ENCODE assay signal across 16 cellular contexts in genomic region chr10:115989621-115990020, GRCh38.
"Had no signal": no experiment of that assay in that cellular context is flagged by ENCODE, and none has a peak within 500 bp of the region (broad histone marks: within the 10 kb centered on the region; RNA-seq: fewer than 3 reads in every experiment).

No MANE protein-coding gene starts in this region.

- H3K4me1 ChIP-seq: colonic mucosa, esophagus squamous epithelium, pancreas had no signal

- H3K4me1 Mint-ChIP-seq: activated B cell treated with CpG ODN at 0.5 μM for 24 hours; activated naive CD8-positive, alpha-beta T cell treated with anti-CD3 and anti-CD28 coated beads, Interleukin-2, amount 10 ng/mL, durations not matched to agents 7 days and 5 days; immature natural killer cell; naive B cell; stimulated activated memory B cell treated with anti-CD40 and anti-IgM and Interleukin-4, amounts not matched to agents 10 μg/mL and 1 μg/mL and 100 μg/mL, for 72 hours had no signal

- ATAC-seq: left lobe of liver; pancreas; stimulated activated memory B cell treated with anti-CD40 and anti-IgM and Interleukin-4, amounts not matched to agents 10 μg/mL and 1 μg/mL and 100 μg/mL, for 72 hours had no signal

- H3K36me3 Mint-ChIP-seq: activated naive CD8-positive, alpha-beta T cell treated with anti-CD3 and anti-CD28 coated beads, Interleukin-2, amount 10 ng/mL, durations not matched to agents 7 days and 5 days; immature natural killer cell; naive B cell; stimulated activated memory B cell treated with anti-CD40 and anti-IgM and Interleukin-4, amounts not matched to agents 10 μg/mL and 1 μg/mL and 100 μg/mL, for 72 hours had no signal

- H3K27ac Mint-ChIP-seq: activated B cell treated with CpG ODN at 0.5 μM for 24 hours; activated naive CD8-positive, alpha-beta T cell treated with anti-CD3 and anti-CD28 coated beads, Interleukin-2, amount 10 ng/mL, durations not matched to agents 7 days and 5 days; activated T-helper 1 cell treated with anti-CD3 and anti-CD28 coated beads, Interleukin-12 subunit alpha, Interleukin-12 subunit beta, Interleukin-2, Interleukin-4 antibody, amounts not matched to agents 30 ng/mL and 10 ng/mL and 1 ng/mL, durations not matched to agents 14 hours and 24 hours and 36 hours; immature natural killer cell; naive B cell; stimulated activated memory B cell treated with anti-CD40 and anti-IgM and Interleukin-4, amounts not matched to agents 10 μg/mL and 1 μg/mL and 100 μg/mL, for 72 hours had no signal

- DNase-seq: activated B cell treated with CpG ODN at 0.5 μM for 24 hours; activated CD4-positive, alpha-beta T cell treated with anti-CD3 and anti-CD28 coated beads for 48 hours; activated naive CD4-positive, alpha-beta T cell; activated naive CD8-positive, alpha-beta T cell treated with anti-CD3 and anti-CD28 coated beads, Interleukin-2, amount 10 ng/mL, durations not matched to agents 7 days and 5 days; aorta; caudate nucleus; colonic mucosa; esophagus squamous epithelium; glutamatergic neuron; immature natural killer cell; naive B cell; pancreas; stimulated activated CD4-positive, alpha-beta T cell treated with anti-CD3 and anti-CD28 coated beads, Interleukin-12 subunit alpha, Interleukin-12 subunit beta, amount 100 ng/mL, for 4 hours had no signal

- H3K4me3 Mint-ChIP-seq: activated B cell treated with CpG ODN at 0.5 μM for 24 hours; activated naive CD8-positive, alpha-beta T cell treated with anti-CD3 and anti-CD28 coated beads, Interleukin-2, amount 10 ng/mL, durations not matched to agents 7 days and 5 days; activated T-helper 1 cell treated with anti-CD3 and anti-CD28 coated beads, Interleukin-12 subunit alpha, Interleukin-12 subunit beta, Interleukin-2, Interleukin-4 antibody, amounts not matched to agents 30 ng/mL and 10 ng/mL and 1 ng/mL, durations not matched to agents 14 hours and 24 hours and 36 hours; immature natural killer cell; naive B cell; stimulated activated memory B cell treated with anti-CD40 and anti-IgM and Interleukin-4, amounts not matched to agents 10 μg/mL and 1 μg/mL and 100 μg/mL, for 72 hours had no signal

- H3K27me3 Mint-ChIP-seq: activated B cell treated with CpG ODN at 0.5 μM for 24 hours; activated naive CD8-positive, alpha-beta T cell treated with anti-CD3 and anti-CD28 coated beads, Interleukin-2, amount 10 ng/mL, durations not matched to agents 7 days and 5 days; naive B cell; stimulated activated memory B cell treated with anti-CD40 and anti-IgM and Interleukin-4, amounts not matched to agents 10 μg/mL and 1 μg/mL and 100 μg/mL, for 72 hours had no signal

- H3K27ac ChIP-seq: colonic mucosa, esophagus squamous epithelium, pancreas had no signal

- H3K27me3 ChIP-seq: colonic mucosa, esophagus squamous epithelium, pancreas had no signal
